ENCODE assay signal across 10 cellular contexts in the genomic region with DNA sequence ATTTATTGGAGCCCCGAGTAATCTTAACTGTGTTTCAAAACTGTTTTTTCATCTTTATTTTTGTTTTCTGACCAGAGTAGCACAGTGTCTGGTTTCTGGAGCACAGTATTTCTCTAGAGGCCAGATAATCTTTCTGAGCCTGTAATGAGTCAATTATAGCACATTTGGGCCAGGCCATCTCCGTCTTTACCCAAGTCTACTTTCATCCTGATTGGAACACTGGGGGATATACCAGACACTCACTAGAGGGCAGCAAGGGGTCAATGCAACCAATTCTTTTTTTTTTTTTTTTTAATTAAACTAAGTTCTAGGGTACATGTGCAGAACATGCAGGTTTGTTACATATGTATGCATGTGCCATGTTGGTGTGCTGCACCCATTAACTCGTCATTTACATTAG.
DNase-seq lines count a peak whose midpoint lies in the region; ATAC-seq, FAIRE-seq and TF ChIP-seq lines count a peak whose summit lies in the region.
"Had no signal": no experiment of that assay in that cellular context is flagged by ENCODE, and none has a peak within 500 bp of the region (broad histone marks: within the 10 kb centered on the region; RNA-seq: fewer than 3 reads in every experiment).

No MANE protein-coding gene starts in this region.

- TF ChIP-seq CTCF in fibroblast of lung (conservative IDR thresholded peaks at IDR 0.05 in 1 of 2, IDR thresholded peaks at IDR 0.05 in 1 of 2; ENCODE audit: low read depth in 1 of 2, low read length in 2 of 2) = peak; percentile 48 to 59
- TF ChIP-seq CTCF in prostate gland (IDR thresholded peaks at IDR 0.05) = peak in 2 of 4 experiments; percentile 24 to 32

- H3K27me3 ChIP-seq in fibroblast of lung (ENCODE audit: control insufficient read depth, insufficient read depth, low read length) (no peaks in the 10 kb centered on the region), prostate gland (replicated peaks; ENCODE audit: insufficient read depth) (no peaks in the 10 kb centered on the region)
- H3K27me3 ChIP-seq in CD4-positive, alpha-beta memory T cell (ENCODE audit: insufficient read depth, low read length) = no peaks in the 10 kb centered on the region
- H3K27me3 ChIP-seq: BLaER1 treated with 17β-estradiol and CSF1 and Interleukin-3, amounts not matched to agents 10 nM and 100 nM had no signal

- POLR2A ChIA-PET in CD4-positive, alpha-beta memory T cell (lab: Charles Lee; ENCODE audit: partially characterized antibody) = no interaction called here

- no peaks in the 10 kb centered on the region for H3K27me3 Mint-ChIP-seq in stimulated activated naive B cell treated with anti-CD40 and anti-IgM and Interleukin-4, amounts not matched to agents 10 μg/mL and 1 μg/mL and 100 μg/mL, for 72 hours
- no peaks in the 10 kb centered on the region for H3K27me3 Mint-ChIP-seq in CD4-positive, alpha-beta memory T cell
- H3K27me3 Mint-ChIP-seq: activated naive CD8-positive, alpha-beta T cell treated with anti-CD3 and anti-CD28 coated beads, Interleukin-2, amount 10 ng/mL, durations not matched to agents 7 days and 5 days had no signal

- peaks cover 7% of the 10 kb centered on the region for H3K4me1 ChIP-seq in fibroblast of lung (ENCODE audit: control insufficient read depth, extremely low read depth, insufficient read depth, low read length)
- no peaks in the 10 kb centered on the region for H3K4me1 ChIP-seq in prostate gland (replicated peaks)
- H3K4me1 ChIP-seq in CD4-positive, alpha-beta memory T cell (ENCODE audit: insufficient read depth, low read length) = no peaks in the 10 kb centered on the region
- H3K4me1 ChIP-seq: BLaER1 treated with 17β-estradiol and CSF1 and Interleukin-3, amounts not matched to agents 10 nM and 100 nM had no signal

- CTCF ChIA-PET in CD4-positive, alpha-beta memory T cell (lab: Charles Lee; ENCODE audit: partially characterized antibody) = no interaction called here

- no peak overlapping the region for H3K9ac ChIP-seq in fibroblast of lung (ENCODE audit: insufficient read depth, low read length)
- H3K9ac ChIP-seq: BLaER1 treated with 17β-estradiol and CSF1 and Interleukin-3, amounts not matched to agents 10 nM and 100 nM had no signal

- H3K4me3 Mint-ChIP-seq in stimulated activated naive B cell treated with anti-CD40 and anti-IgM and Interleukin-4, amounts not matched to agents 10 μg/mL and 1 μg/mL and 100 μg/mL, for 72 hours = no peak overlapping the region
- no peak overlapping the region for H3K4me3 Mint-ChIP-seq in CD4-positive, alpha-beta memory T cell
- H3K4me3 Mint-ChIP-seq: activated naive CD8-positive, alpha-beta T cell treated with anti-CD3 and anti-CD28 coated beads, Interleukin-2, amount 10 ng/mL, durations not matched to agents 7 days and 5 days had no signal

- H3K9me3 ChIP-seq in fibroblast of lung (ENCODE audit: control insufficient read depth, insufficient read depth, low read depth, low read length) (no peaks in the 10 kb centered on the region), prostate gland (no peaks in the 10 kb centered on the region)
- no peaks in the 10 kb centered on the region for H3K9me3 ChIP-seq in CD4-positive, alpha-beta memory T cell (ENCODE audit: control insufficient read depth in 1 of 2, low read length in 2 of 2)
- H3K9me3 ChIP-seq: BLaER1 treated with 17β-estradiol and CSF1 and Interleukin-3, amounts not matched to agents 10 nM and 100 nM had no signal

- intact Hi-C loops in prostate gland (cut with DNase I) = loop anchor here (5.0 kb wide), 1 partner anchor 210 kb away; no protein-coding TSS in a partner anchor
- intact Hi-C loops in CD4-positive, alpha-beta memory T cell (cut with micrococcal nuclease) = no loop called here

- WGBS in prostate gland = 83% methylated on average over 3 of the region's 3 CpGs

- H3K36me3 ChIP-seq in fibroblast of lung (ENCODE audit: control insufficient read depth, insufficient read depth, low read length) (no peaks in the 10 kb centered on the region), prostate gland (no peaks in the 10 kb centered on the region)
- H3K36me3 ChIP-seq in CD4-positive, alpha-beta memory T cell (ENCODE audit: insufficient read depth, low read length) = no peaks in the 10 kb centered on the region
- H3K36me3 ChIP-seq: BLaER1 treated with 17β-estradiol and CSF1 and Interleukin-3, amounts not matched to agents 10 nM and 100 nM had no signal

- peaks cover 0 to 23% of the 10 kb centered on the region in 2 donors for H3K36me3 Mint-ChIP-seq in stimulated activated naive B cell treated with anti-CD40 and anti-IgM and Interleukin-4, amounts not matched to agents 10 μg/mL and 1 μg/mL and 100 μg/mL, for 72 hours
- H3K36me3 Mint-ChIP-seq in CD4-positive, alpha-beta memory T cell = no peaks in the 10 kb centered on the region
- H3K36me3 Mint-ChIP-seq: activated naive CD8-positive, alpha-beta T cell treated with anti-CD3 and anti-CD28 coated beads, Interleukin-2, amount 10 ng/mL, durations not matched to agents 7 days and 5 days had no signal

- FAIRE-seq in GM12891 (lab: Jason Lieb, UNC) = no peak

- no peak for TF ChIP-seq POLR2A in GM12891 (IDR thresholded peaks at IDR 0.05; ENCODE audit: low read depth, low read length)
- TF ChIP-seq POLR2A in prostate gland (IDR thresholded peaks at IDR 0.05) = no peak

- peak; percentile 16 for DNase-seq in NCI-H1436 (lab: John Stamatoyannopoulos, UW)
- DNase-seq in NCI-H1436 treated with DMSO at 0.1 percent for 48 hours (lab: John Stamatoyannopoulos, UW) = no peak
- peak; percentile 61 for DNase-seq in NCI-H82 (lab: John Stamatoyannopoulos, UW)
- DNase-seq in fibroblast of lung (ENCODE audit: low read depth in 2 of 2) = peak; percentile 43 to 63
- no peak for DNase-seq in stimulated activated naive B cell treated with anti-CD40 and anti-IgM and Interleukin-4, amounts not matched to agents 10 μg/mL and 1 μg/mL and 100 μg/mL, for 72 hours
- DNase-seq in GM12891 (ENCODE audit: insufficient read length, low spot score) = no peak
- DNase-seq in prostate gland (ENCODE audit: low spot score) = no peak
- no peak for DNase-seq in CD4-positive, alpha-beta memory T cell
- DNase-seq: activated naive CD8-positive, alpha-beta T cell treated with anti-CD3 and anti-CD28 coated beads, Interleukin-2, amount 10 ng/mL, durations not matched to agents 7 days and 5 days had no signal

- H4K20me1 ChIP-seq in fibroblast of lung (ENCODE audit: control insufficient read depth, extremely low read depth, insufficient read depth, low read length) = no peaks in the 10 kb centered on the region
- H4K20me1 ChIP-seq: BLaER1 treated with 17β-estradiol and CSF1 and Interleukin-3, amounts not matched to agents 10 nM and 100 nM had no signal

- no peak overlapping the region for H3K27ac Mint-ChIP-seq in stimulated activated naive B cell treated with anti-CD40 and anti-IgM and Interleukin-4, amounts not matched to agents 10 μg/mL and 1 μg/mL and 100 μg/mL, for 72 hours
- no peak overlapping the region for H3K27ac Mint-ChIP-seq in CD4-positive, alpha-beta memory T cell
- H3K27ac Mint-ChIP-seq: activated naive CD8-positive, alpha-beta T cell treated with anti-CD3 and anti-CD28 coated beads, Interleukin-2, amount 10 ng/mL, durations not matched to agents 7 days and 5 days had no signal

- peaks cover under 1 to 13% of the 10 kb centered on the region in 2 donors for H3K4me1 Mint-ChIP-seq in stimulated activated naive B cell treated with anti-CD40 and anti-IgM and Interleukin-4, amounts not matched to agents 10 μg/mL and 1 μg/mL and 100 μg/mL, for 72 hours
- H3K4me1 Mint-ChIP-seq in CD4-positive, alpha-beta memory T cell = no peaks in the 10 kb centered on the region
- H3K4me1 Mint-ChIP-seq: activated naive CD8-positive, alpha-beta T cell treated with anti-CD3 and anti-CD28 coated beads, Interleukin-2, amount 10 ng/mL, durations not matched to agents 7 days and 5 days had no signal

- no peak overlapping the region for H3K4me2 ChIP-seq in fibroblast of lung (ENCODE audit: extremely low read depth, insufficient read depth, low read length)
- H3K4me2 ChIP-seq: BLaER1 treated with 17β-estradiol and CSF1 and Interleukin-3, amounts not matched to agents 10 nM and 100 nM had no signal

- H3K4me3 ChIP-seq in fibroblast of lung (replicated peaks in 1 of 4; ENCODE audit: control extremely low read depth in 1 of 4, insufficient read depth in 1 of 4, low read depth in 3 of 4, low read length in 4 of 4) (no peak overlapping the region), prostate gland (no peak overlapping the region)
- H3K4me3 ChIP-seq in CD4-positive, alpha-beta memory T cell (ENCODE audit: low read length in 2 of 2) = no peak overlapping the region
- H3K4me3 ChIP-seq: BLaER1 treated with 17β-estradiol and CSF1 and Interleukin-3, amounts not matched to agents 10 nM and 100 nM had no signal

- ATAC-seq in stimulated activated naive B cell treated with anti-CD40 and anti-IgM and Interleukin-4, amounts not matched to agents 10 μg/mL and 1 μg/mL and 100 μg/mL, for 72 hours (replicated peaks) = peak; percentile 45 to 59

- H3K79me2 ChIP-seq in fibroblast of lung (ENCODE audit: control insufficient read depth, insufficient read depth, low read length) = no peaks in the 10 kb centered on the region

- H3K27ac ChIP-seq in fibroblast of lung (ENCODE audit: insufficient read depth, low read length) = no peak overlapping the region
- no peak overlapping the region for H3K27ac ChIP-seq in prostate gland
- no peak overlapping the region for H3K27ac ChIP-seq in CD4-positive, alpha-beta memory T cell (ENCODE audit: low read depth, low read length)
- H3K27ac ChIP-seq: BLaER1 treated with 17β-estradiol and CSF1 and Interleukin-3, amounts not matched to agents 10 nM and 100 nM had no signal

- H2AFZ ChIP-seq in fibroblast of lung (ENCODE audit: low read length) = no peak overlapping the region

- H3K9me3 Mint-ChIP-seq in stimulated activated naive B cell treated with anti-CD40 and anti-IgM and Interleukin-4, amounts not matched to agents 10 μg/mL and 1 μg/mL and 100 μg/mL, for 72 hours = no peaks in the 10 kb centered on the region
- H3K9me3 Mint-ChIP-seq in CD4-positive, alpha-beta memory T cell = peaks cover 0 to 4% (median under 1%) of the 10 kb centered on the region in 8 donors
- H3K9me3 Mint-ChIP-seq: activated naive CD8-positive, alpha-beta T cell treated with anti-CD3 and anti-CD28 coated beads, Interleukin-2, amount 10 ng/mL, durations not matched to agents 7 days and 5 days had no signal

TF ChIP-seq in GM12891, 5 proteins besides CTCF, POLR2A, EP300 and RAD21:
- TF ChIP-seq SPI1 (IDR thresholded peaks at IDR 0.05; ENCODE audit: low read depth, low read length) = no peak
- no peak for TF ChIP-seq POU2F2 (IDR thresholded peaks at IDR 0.05; ENCODE audit: low read depth, low read length)
- no peak for TF ChIP-seq PAX5 (IDR thresholded peaks at IDR 0.05; ENCODE audit: insufficient read depth, low read length, severe bottlenecking)
- TF ChIP-seq POLR2AphosphoS5 (IDR thresholded peaks at IDR 0.05; ENCODE audit: low read depth, low read length) = no peak
- no peak for TF ChIP-seq TAF1 (IDR thresholded peaks at IDR 0.05; ENCODE audit: low read depth, low read length)

Comparison
In these comparisons a context has a peak if more than half of its experiments do, and no peak if none do; other contexts are left out.
1. DNase-seq: peak in NCI-H1436 (single experiment), NCI-H82 (single experiment) and fibroblast of lung (2 of 2); none in NCI-H1436 treated with DMSO at 0.1 percent for 48 hours (single experiment), stimulated activated naive B cell treated with anti-CD40 and anti-IgM and Interleukin-4, amounts not matched to agents 10 μg/mL and 1 μg/mL and 100 μg/mL, for 72 hours (single experiment), GM12891 (single experiment), prostate gland (single experiment) and CD4-positive, alpha-beta memory T cell (0 of 5).